ENCODE assay signal across 8 cellular contexts in the genomic region with DNA sequence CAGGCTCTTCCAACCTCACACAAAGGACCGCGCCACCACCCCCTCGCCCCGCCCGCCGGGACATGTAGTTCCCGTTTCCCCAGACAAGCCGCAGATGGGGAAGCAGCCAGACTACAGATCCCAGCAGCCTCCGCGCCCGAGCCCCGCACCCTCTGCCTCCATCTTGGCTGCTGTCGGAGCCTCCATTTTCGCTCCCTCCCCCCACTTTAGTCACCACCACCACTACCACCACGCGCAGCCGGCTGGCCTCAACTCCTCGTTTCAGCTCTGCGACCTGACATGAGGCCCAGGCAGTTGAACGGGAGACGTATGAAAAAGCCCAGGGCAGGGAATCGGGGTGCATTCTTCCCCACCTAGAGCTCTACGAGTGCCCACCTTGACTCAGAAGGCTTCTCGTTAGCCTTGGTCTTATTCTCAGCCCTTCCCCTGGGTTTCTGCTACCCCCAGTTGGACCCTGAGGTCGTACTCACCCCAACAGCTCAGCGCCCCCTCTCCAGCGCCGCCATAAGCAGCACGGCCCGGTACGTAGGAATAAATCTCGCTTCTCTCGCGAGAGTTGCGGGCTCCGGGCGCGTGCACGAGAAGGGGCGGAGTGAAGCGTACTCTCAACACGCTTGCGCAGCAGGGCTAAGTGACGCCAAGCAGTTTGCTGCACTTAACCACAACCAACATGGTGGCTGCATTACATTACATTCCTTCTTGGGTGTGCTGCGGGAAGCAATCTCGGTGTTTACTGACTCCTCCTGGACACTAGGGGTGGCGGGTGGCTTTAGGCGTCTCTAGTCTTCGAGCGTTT. TPM values are rescaled to one million over a fixed set of nuclear protein-coding genes. Genes with fewer than 3 reads are reported as not detected.
DNase-seq lines count a peak whose midpoint lies in the region; ATAC-seq and TF ChIP-seq lines count a peak whose summit lies in the region.

Gene CSDE1, minus strand, starts transcription at position 530 of the 796 bp plus-strand sequence. CDS start 18,094 bp downstream, outside the sequence.

- H3K4me1 ChIP-seq in IMR-90 (ENCODE audit: control insufficient read depth, insufficient read depth, low read length) (peaks cover 2% of the 10 kb centered on the region; the same call in 1 of the 2 replicates), OCI-LY7 (ENCODE audit: insufficient read depth, low read length, poor library complexity, severe bottlenecking) (peaks cover 40% of the 10 kb centered on the region)

- peak within 1 kb of the TSS; percentile 99 for H3K4me3 Mint-ChIP-seq in endothelial cell (ENCODE audit: unreplicated experiment)

- peak; percentile 84 for ATAC-seq in GM21528 (IDR thresholded peaks at IDR 0.05; ENCODE audit: low FRiP score, unreplicated experiment)
- peak; percentile 93 for ATAC-seq in IMR-90 (ENCODE audit: low read depth)

- peaks cover 41% of the 10 kb centered on the region for H3K4me1 Mint-ChIP-seq in endothelial cell (ENCODE audit: unreplicated experiment)

- peaks cover 9% of the 10 kb centered on the region for H3K27me3 Mint-ChIP-seq in endothelial cell (ENCODE audit: unreplicated experiment)

- dilution Hi-C loops in IMR-90 (cut with HindIII; ENCODE audit: low sequenced_read_pairs, unreplicated experiment): no loop called here

- H3K4me2 ChIP-seq in IMR-90 (ENCODE audit: low read depth, low read length) (peak within 1 kb of the TSS; percentile 86), OCI-LY7 (ENCODE audit: low read length) (peak within 1 kb of the TSS; percentile 97)

- no peak within 1 kb of the TSS for H2BK15ac ChIP-seq in IMR-90 (ENCODE audit: low read depth, low read length)

- no peaks in the 10 kb centered on the region for H3K36me3 ChIP-seq in IMR-90 (ENCODE audit: control insufficient read depth, insufficient read depth, low read length)
- H3K36me3 ChIP-seq in OCI-LY7 (ENCODE audit: insufficient read depth, low read length): peaks cover 43% of the 10 kb centered on the region

- H2AFZ ChIP-seq in IMR-90 (replicated peaks; ENCODE audit: low read length, poor library complexity) (peak within 1 kb of the TSS; percentile 89), OCI-LY7 (ENCODE audit: low read length) (peak within 1 kb of the TSS; percentile 99)

- H3K56ac ChIP-seq in IMR-90 (ENCODE audit: extremely low read depth, insufficient read depth, low read length): peak within 1 kb of the TSS; percentile 98

- peak within 1 kb of the TSS; percentile 96 for H4K91ac ChIP-seq in IMR-90 (ENCODE audit: insufficient read depth, low read depth, low read length)

- CTCF ChIA-PET in IMR-90 (lab: Yijun Ruan, JAX): no interaction called here
- CTCF ChIA-PET in OCI-LY7 (lab: Charles Lee; ENCODE audit: unreplicated experiment): interaction anchor here (0.7 kb wide), 1 partner anchor 21 kb away, joined by 3 read pairs; no protein-coding TSS in a partner anchor

- H3K79me1 ChIP-seq in IMR-90 (ENCODE audit: low read depth in 1 of 2, low read length in 2 of 2): peaks cover 0 to 13% of the 10 kb centered on the region in 2 experiments; a peak in 2 of 4 replicates

- peak within 1 kb of the TSS; percentile 99 for H3K14ac ChIP-seq in IMR-90 (replicated peaks; ENCODE audit: low read depth, low read length)

- no peaks in the 10 kb centered on the region for H3K9me1 ChIP-seq in IMR-90 (ENCODE audit: insufficient read depth, low read length)

- TF ChIP-seq POLR2A in IMR-90 (IDR thresholded peaks at IDR 0.05; ENCODE audit: low read depth, low read length): peak; percentile 98

- peak within 1 kb of the TSS; percentile 98 for H3K27ac Mint-ChIP-seq in endothelial cell (ENCODE audit: unreplicated experiment)

- peak within 1 kb of the TSS; percentile 94 for H2AK5ac ChIP-seq in IMR-90 (ENCODE audit: low read depth, low read length)

- peak within 1 kb of the TSS; percentile 74 for H3K18ac ChIP-seq in IMR-90 (ENCODE audit: low read depth, low read length)

- 0% methylated on average over 8 of the region's 50 CpGs; no CpG with 5 or more reads in 1 of the 2 experiments for WGBS in IMR-90 (ENCODE audit: extremely low coverage in 2 of 2, insufficient read length in 1 of 2), 2 experiments

- H4K5ac ChIP-seq in IMR-90 (ENCODE audit: low read depth, low read length): peak within 1 kb of the TSS; percentile 89

- no peak within 1 kb of the TSS; the same call in 1 of the 2 replicates for H2BK20ac ChIP-seq in IMR-90 (ENCODE audit: low read depth, low read length)

- H2BK120ac ChIP-seq in IMR-90 (ENCODE audit: low read depth, low read length): peak within 1 kb of the TSS; percentile 71

- peak within 1 kb of the TSS; percentile 67 for H3K4me3 ChIP-seq in IMR-90 (ENCODE audit: insufficient read depth, low read depth, low read length)
- H3K4me3 ChIP-seq in OCI-LY7 (ENCODE audit: low read depth, low read length, poor library complexity, severe bottlenecking): peak within 1 kb of the TSS; percentile 90

- H3K9me2 ChIP-seq in OCI-LY7 (ENCODE audit: insufficient read depth, low read length): no peaks in the 10 kb centered on the region

- peak within 1 kb of the TSS; percentile 93 for H3K9ac ChIP-seq in IMR-90 (ENCODE audit: low read depth, low read length)

- peak; percentile 49 for TF ChIP-seq CTCF in IMR-90 (conservative IDR thresholded peaks at IDR 0.05; ENCODE audit: low read depth, low read length)
- peak; percentile 69 for TF ChIP-seq CTCF in OCI-LY7 (conservative IDR thresholded peaks at IDR 0.05; ENCODE audit: low read length)
- TF ChIP-seq CTCF in endothelial cell (IDR thresholded peaks at IDR 0.05; ENCODE audit: unreplicated experiment): peak; percentile 27

- peak within 1 kb of the TSS; percentile 89 to 98 for H4K8ac ChIP-seq in IMR-90 (ENCODE audit: low read depth in 2 of 2, low read length in 2 of 2)

- H3K9me3 ChIP-seq in IMR-90 (ENCODE audit: control insufficient read depth, insufficient read depth, low read length): no peaks in the 10 kb centered on the region
- no peaks in the 10 kb centered on the region for H3K9me3 ChIP-seq in OCI-LY7 (ENCODE audit: low read length)

- H3K23ac ChIP-seq in IMR-90 (ENCODE audit: low read depth, low read length): peak within 1 kb of the TSS; percentile 93

- POLR2A ChIA-PET in IMR-90 (lab: Charles Lee; ENCODE audit: unreplicated experiment): no interaction called here
- POLR2A ChIA-PET in OCI-LY7 (lab: Charles Lee): interaction anchor here (0.5 to 2.8 kb wide), 6 partner anchors 20 to 243 kb away, joined by 3 to 9 read pairs (median 3); partner anchors contain the start of genes NRAS and SIKE1

- peak within 1 kb of the TSS; percentile 96 for H3K4ac ChIP-seq in IMR-90 (ENCODE audit: low read depth, low read length)

- BruUV-seq in IMR-90 (replicated peaks; lab: Mats Ljungman, UMichigan): no TSS peak
- BruUV-seq in OCI-LY7 (replicated peaks; lab: Mats Ljungman, UMichigan): no TSS peak

- peak within 1 kb of the TSS; percentile 86 for H2BK5ac ChIP-seq in IMR-90 (ENCODE audit: low read depth, low read length, poor library complexity, severe bottlenecking)

- no peaks in the 10 kb centered on the region for H3K9me3 Mint-ChIP-seq in endothelial cell (ENCODE audit: unreplicated experiment)

- H3K36me3 Mint-ChIP-seq in endothelial cell (ENCODE audit: low read depth, unreplicated experiment): peaks cover 17% of the 10 kb centered on the region

- intact Hi-C loops in IMR-90 (cut with micrococcal nuclease): loop anchor here (1.0 to 5.0 kb wide), 3 partner anchors 23 to 780 kb away; partner anchors contain the start of genes NRAS, OLFML3 and SIKE1
- intact Hi-C loops in OCI-LY7 (cut with micrococcal nuclease; ENCODE audit: unreplicated experiment): loop anchor here (1.0 to 10.0 kb wide), 5 partner anchors 23 to 813 kb away; partner anchors contain the start of genes SIKE1 and TRIM33

- DNase-seq in DMS114 treated with DMSO at 0.1 percent for 48 hours (lab: John Stamatoyannopoulos, UW; ENCODE audit: unreplicated experiment) (peak; percentile 96), IMR-90 (peak; percentile 99), OCI-LY7 (ENCODE audit: low spot score) (peak; percentile 99), activated T-cell treated with anti-CD3 and anti-CD28 coated beads for 1 hour (ENCODE audit: low read depth) (peak; percentile 94), endothelial cell (ENCODE audit: low spot score) (peak; percentile 95), midbrain (lab: John Stamatoyannopoulos, UW) (peak; percentile 97)
- DNase-seq in stimulated activated CD8-positive, alpha-beta memory T cell treated with anti-CD3 and anti-CD28 coated beads, Interleukin-2, amount 100 ng/mL, for 1 hour (ENCODE audit: low read depth in 2 of 2): peak; percentile 95 to 97

- H3K79me2 ChIP-seq in OCI-LY7 (ENCODE audit: insufficient read depth, low read depth, low read length): peaks cover 47% of the 10 kb centered on the region

- peak within 1 kb of the TSS; percentile 95 for H2AK9ac ChIP-seq in IMR-90 (replicated peaks; ENCODE audit: low read depth, low read length, poor library complexity)

- peaks cover 51% of the 10 kb centered on the region for H4K20me1 ChIP-seq in IMR-90 (ENCODE audit: insufficient read depth, low read length)
- H4K20me1 ChIP-seq in OCI-LY7 (ENCODE audit: insufficient read depth, low read length): peaks cover 30% of the 10 kb centered on the region

- TF ChIP-seq RAD21 in IMR-90 (IDR thresholded peaks at IDR 0.05; ENCODE audit: low read length): peak; percentile 49

- no peaks in the 10 kb centered on the region for H3K27me3 ChIP-seq in IMR-90 (ENCODE audit: control insufficient read depth, insufficient read depth, low read length)

- peak within 1 kb of the TSS; percentile 89 for H3K27ac ChIP-seq in IMR-90 (ENCODE audit: insufficient read depth, low read length)
- peak within 1 kb of the TSS; percentile 84 for H3K27ac ChIP-seq in OCI-LY7 (ENCODE audit: low read depth, low read length, poor library complexity, severe bottlenecking)

- in situ Hi-C loops in IMR-90 (cut with MboI; ENCODE audit: low sequenced_read_pairs): no loop called here

TF ChIP-seq in IMR-90, 13 proteins besides CTCF, POLR2A, EP300 and RAD21 (continues in another document):
- no peak for TF ChIP-seq ELK1 (IDR thresholded peaks at IDR 0.05; ENCODE audit: borderline replicate concordance, low read depth, low read length)
- peak; percentile 80; the same call in 1 of the 2 replicates for TF ChIP-seq MAZ (IDR thresholded peaks at IDR 0.05; ENCODE audit: borderline replicate concordance, low read depth, low read length)
- TF ChIP-seq FOS (IDR thresholded peaks at IDR 0.05; ENCODE audit: low read depth, low read length): no peak

RNA-seq across cellular contexts. Expression of gene CSDE1, which starts in this region (rescaled TPM):
- total RNA-seq in IMR-90 (2012; rRNA removed) (879 and 2,287 TPM in 2 replicates), OCI-LY7 (2022) (426 and 456 TPM in 2 replicates), endothelial cell (ENCODE audit: unreplicated experiment) (538 TPM)
- 162 and 190 TPM in 2 replicates for polyA plus RNA-seq in IMR-90 (2012; rRNA removed)
- polyA plus RNA-seq in IMR-90 (2012; cell fraction: cytosol; rRNA removed): 41.2 and 61.6 TPM in 2 replicates
- polyA plus RNA-seq in IMR-90 (2012; cell fraction: nucleus; rRNA removed; ENCODE audit: low replicate concordance): 31.6 and 247 TPM in 2 replicates
- 177 and 223 TPM in 2 replicates for total RNA-seq in OCI-LY7 (2014; rRNA removed; shearing (Covaris generic))

Comparison
In these comparisons a context has a peak if more than half of its experiments do, and no peak if none do; other contexts are left out.
1. Peak in every context shown above with its lines: DNase-seq, ATAC-seq, H3K4me3 ChIP-seq and H3K27ac ChIP-seq.